1 cellular context compared by ENCODE assay signal in the genomic region with DNA sequence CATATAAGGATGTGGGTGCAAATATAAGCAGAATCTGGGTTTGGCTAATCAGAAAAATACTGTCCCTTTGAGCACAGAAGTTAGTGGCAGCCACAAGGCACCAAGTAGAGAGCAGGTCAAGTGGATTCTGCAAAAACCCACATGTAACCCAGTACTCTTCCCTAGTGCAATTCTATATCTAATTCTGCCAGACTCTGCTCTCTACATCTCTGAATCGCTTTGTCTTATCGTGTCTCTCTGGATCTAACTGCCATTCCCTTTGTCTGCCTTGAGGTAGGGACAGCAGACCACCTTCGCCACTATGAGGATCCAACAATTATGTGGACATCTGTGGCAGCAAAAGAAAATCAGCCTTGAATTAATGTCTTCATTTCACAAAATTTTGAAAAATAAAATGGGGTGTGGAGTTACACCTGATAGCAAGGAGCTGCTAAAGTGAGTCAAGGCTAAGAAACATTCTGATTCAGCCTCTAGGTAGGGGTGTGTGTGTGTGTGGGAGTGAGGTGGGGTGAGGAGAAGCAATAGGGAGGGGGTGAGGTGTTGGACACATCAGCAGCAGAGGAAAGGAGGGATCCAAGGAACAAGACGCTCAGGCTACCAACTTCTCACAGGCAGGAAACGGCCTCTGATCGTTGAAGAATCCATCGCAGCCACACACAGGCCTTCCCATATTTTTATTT.
TF ChIP-seq lines count a peak whose summit lies in the region.

No MANE protein-coding gene starts in this region.

TF ChIP-seq in H1, 55 proteins besides CTCF, POLR2A, EP300 and RAD21:
- no peak for TF ChIP-seq JUND (IDR thresholded peaks at IDR 0.05; ENCODE audit: low read length)
- TF ChIP-seq, protein P1, sequence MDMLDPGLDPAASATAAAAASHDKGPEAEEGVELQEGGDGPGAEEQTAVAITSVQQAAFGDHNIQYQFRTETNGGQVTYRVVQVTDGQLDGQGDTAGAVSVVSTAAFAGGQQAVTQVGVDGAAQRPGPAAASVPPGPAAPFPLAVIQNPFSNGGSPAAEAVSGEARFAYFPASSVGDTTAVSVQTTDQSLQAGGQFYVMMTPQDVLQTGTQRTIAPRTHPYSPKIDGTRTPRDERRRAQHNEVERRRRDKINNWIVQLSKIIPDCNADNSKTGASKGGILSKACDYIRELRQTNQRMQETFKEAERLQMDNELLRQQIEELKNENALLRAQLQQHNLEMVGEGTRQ (IDR thresholded peaks at IDR 0.05; ENCODE audit: low read length): no peak
- TF ChIP-seq, protein P2, sequence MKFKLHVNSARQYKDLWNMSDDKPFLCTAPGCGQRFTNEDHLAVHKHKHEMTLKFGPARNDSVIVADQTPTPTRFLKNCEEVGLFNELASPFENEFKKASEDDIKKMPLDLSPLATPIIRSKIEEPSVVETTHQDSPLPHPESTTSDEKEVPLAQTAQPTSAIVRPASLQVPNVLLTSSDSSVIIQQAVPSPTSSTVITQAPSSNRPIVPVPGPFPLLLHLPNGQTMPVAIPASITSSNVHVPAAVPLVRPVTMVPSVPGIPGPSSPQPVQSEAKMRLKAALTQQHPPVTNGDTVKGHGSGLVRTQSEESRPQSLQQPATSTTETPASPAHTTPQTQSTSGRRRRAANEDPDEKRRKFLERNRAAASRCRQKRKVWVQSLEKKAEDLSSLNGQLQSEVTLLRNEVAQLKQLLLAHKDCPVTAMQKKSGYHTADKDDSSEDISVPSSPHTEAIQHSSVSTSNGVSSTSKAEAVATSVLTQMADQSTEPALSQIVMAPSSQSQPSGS (IDR thresholded peaks at IDR 0.05; ENCODE audit: low read length): no peak
- TF ChIP-seq KDM4A (IDR thresholded peaks at IDR 0.05; ENCODE audit: low read depth, low read length, severe bottlenecking): no peak
- TF ChIP-seq SIX5 (IDR thresholded peaks at IDR 0.05; ENCODE audit: low read depth, low read length): no peak
- TF ChIP-seq ASH2L (IDR thresholded peaks at IDR 0.05; ENCODE audit: low read length): no peak
- TF ChIP-seq, protein P3, sequence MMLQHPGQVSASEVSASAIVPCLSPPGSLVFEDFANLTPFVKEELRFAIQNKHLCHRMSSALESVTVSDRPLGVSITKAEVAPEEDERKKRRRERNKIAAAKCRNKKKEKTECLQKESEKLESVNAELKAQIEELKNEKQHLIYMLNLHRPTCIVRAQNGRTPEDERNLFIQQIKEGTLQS (IDR thresholded peaks at IDR 0.05; ENCODE audit: insufficient read depth, low read depth, low read length): no peak
- TF ChIP-seq POLR2AphosphoS5 (IDR thresholded peaks at IDR 0.05; ENCODE audit: low read depth, low read length): no peak
- TF ChIP-seq EGR1 (IDR thresholded peaks at IDR 0.05; ENCODE audit: borderline replicate concordance, low read depth, low read length): no peak
- TF ChIP-seq RNF2 (IDR thresholded peaks at IDR 0.05; ENCODE audit: borderline replicate concordance, low read depth, low read length, missing control alignments, poor library complexity, severe bottlenecking): no peak
- no peak for TF ChIP-seq TAF7 (optimal IDR thresholded peaks at IDR 0.05; ENCODE audit: borderline replicate concordance, low read depth, low read length)
- TF ChIP-seq CBX5 (IDR thresholded peaks at IDR 0.05; ENCODE audit: low read depth, low read length): no peak
TF ChIP-seq in H1: peak in this region for 0.
